Comparison of ENCODE assay signal across 9 cellular contexts in genomic region chr2:16508061-16508851, GRCh38.
DNase-seq lines count a peak whose midpoint lies in the region; ATAC-seq and TF ChIP-seq lines count a peak whose summit lies in the region.
"Had no signal": no experiment of that assay in that cellular context is flagged by ENCODE, and none has a peak within 500 bp of the region (broad histone marks: within the 10 kb centered on the region; RNA-seq: fewer than 3 reads in every experiment).

No MANE protein-coding gene starts in this region.

- H3K27me3 ChIP-seq in Caco-2 (replicated peaks; ENCODE audit: control insufficient read depth, insufficient read depth, low read length), result no peaks in the 10 kb centered on the region
- H3K27me3 ChIP-seq in ovary, result no peaks in the 10 kb centered on the region

- peaks cover 12% of the 10 kb centered on the region for H3K4me1 Mint-ChIP-seq in Caco-2 (ENCODE audit: low read depth, unreplicated experiment)
- H3K4me1 Mint-ChIP-seq in effector memory CD8-positive, alpha-beta T cell (ENCODE audit: low read depth in 2 of 2), result no peaks in the 10 kb centered on the region

- intact Hi-C loops in Caco-2 (cut with micrococcal nuclease; ENCODE audit: unreplicated experiment) (loop anchor here (1.0 to 10.0 kb wide), 7 partner anchors 226 to 871 kb away; partner anchors contain the start of gene MYCN), ovary (cut with DNase I) (loop anchor here in 2 of 4 donors (5.0 to 10.0 kb wide), 3 partner anchors 553 to 873 kb away; no protein-coding TSS in a partner anchor)

- CTCF ChIA-PET in Caco-2 (lab: Charles Lee), result interaction anchor here (0.9 to 2.6 kb wide), 4 partner anchors 21 to 569 kb away, joined by 3 to 12 read pairs (median 4); no protein-coding TSS in a partner anchor

- TF ChIP-seq CTCF in Caco-2 (IDR thresholded peaks at IDR 0.05; ENCODE audit: insufficient read depth in 1 of 2, low read depth in 1 of 2, low read length in 1 of 2, severe bottlenecking in 1 of 2, unreplicated experiment in 1 of 2), result peak; percentile 83 to 91
- peak in 2 of 3 donors; percentile 45 to 49 for TF ChIP-seq CTCF in ovary (IDR thresholded peaks at IDR 0.05)

- H3K9me3 ChIP-seq in Caco-2, result no peaks in the 10 kb centered on the region
- no peaks in the 10 kb centered on the region for H3K9me3 ChIP-seq in ovary

- H3K4me1 ChIP-seq in Caco-2 (peaks cover 36% of the 10 kb centered on the region), ovary (ENCODE audit: insufficient read depth) (no peaks in the 10 kb centered on the region)

- H3K27ac ChIP-seq in ovary, result no peak overlapping the region

- no peak for TF ChIP-seq EP300 in ovary (IDR thresholded peaks at IDR 0.05)

- BruUV-seq in Caco-2 (replicated peaks; lab: Mats Ljungman, UMichigan), result no TSS peak

- peak; percentile 66 to 82 for DNase-seq in Caco-2
- peak; percentile 33 for DNase-seq in glomerular visceral epithelial cell (ENCODE audit: extremely low spot score)
- DNase-seq in ovary, result peak; percentile 19 to 67 (median 42)
- DNase-seq in activated gamma-delta T cell treated with Interleukin-2 at 50 U/mL for 16 hours, result no peak
- no peak for DNase-seq in H4 (ENCODE audit: low spot score)
- DNase-seq in effector memory CD8-positive, alpha-beta T cell, result no peak
- DNase-seq: naive B cell had no signal

- H3K4me3 ChIP-seq in Caco-2 (ENCODE audit: low read depth, low read length) (peak overlapping the region; percentile 26), ovary (no peak overlapping the region)

- WGBS in ovary, 3 donors, result 4 to 10% (median 10%) methylated on average over 29 to 57 of the region's 57 CpGs

- no peaks in the 10 kb centered on the region for H3K9me3 Mint-ChIP-seq in Caco-2 (ENCODE audit: unreplicated experiment)
- no peaks in the 10 kb centered on the region for H3K9me3 Mint-ChIP-seq in effector memory CD8-positive, alpha-beta T cell

- ATAC-seq in HG03432 (IDR thresholded peaks at IDR 0.05; ENCODE audit: unreplicated experiment) (peak; percentile 54), SK-N-SH treated with all-trans-retinoic acid at 6 μM for 48 hours (peak; percentile 66)
- no peak for ATAC-seq in effector memory CD8-positive, alpha-beta T cell (replicated peaks)

- no peaks in the 10 kb centered on the region for H3K36me3 ChIP-seq in Caco-2 (ENCODE audit: control insufficient read depth, insufficient read depth, low read length)
- H3K36me3 ChIP-seq in ovary, result no peaks in the 10 kb centered on the region

- H3K27me3 Mint-ChIP-seq in Caco-2 (ENCODE audit: insufficient read depth, unreplicated experiment), result no peaks in the 10 kb centered on the region
- peaks cover 35 to 43% of the 10 kb centered on the region in 2 donors for H3K27me3 Mint-ChIP-seq in effector memory CD8-positive, alpha-beta T cell

- H3K4me3 Mint-ChIP-seq in Caco-2 (ENCODE audit: unreplicated experiment), result peak overlapping the region; percentile 61
- no peak overlapping the region for H3K4me3 Mint-ChIP-seq in effector memory CD8-positive, alpha-beta T cell

- H3K36me3 Mint-ChIP-seq in Caco-2 (ENCODE audit: insufficient read depth, unreplicated experiment), result no peaks in the 10 kb centered on the region
- no peaks in the 10 kb centered on the region for H3K36me3 Mint-ChIP-seq in effector memory CD8-positive, alpha-beta T cell (ENCODE audit: insufficient read depth)
- H3K36me3 Mint-ChIP-seq: naive B cell had no signal

- POLR2A ChIA-PET in Caco-2 (lab: Charles Lee), result no interaction called here

- TF ChIP-seq POLR2A in ovary (IDR thresholded peaks at IDR 0.05), result no peak

- peak overlapping the region; percentile 37 for H3K27ac Mint-ChIP-seq in Caco-2 (ENCODE audit: unreplicated experiment)
- H3K27ac Mint-ChIP-seq in effector memory CD8-positive, alpha-beta T cell, result no peak overlapping the region
- H3K27ac Mint-ChIP-seq: naive B cell had no signal

TF ChIP-seq in SK-N-SH treated with all-trans-retinoic acid at 6 μM for 48 hours, 23 proteins besides CTCF, POLR2A, EP300 and RAD21:
- TF ChIP-seq PPARA (CRISPR knock-in tag; IDR thresholded peaks at IDR 0.05; ENCODE audit: borderline replicate concordance) (no peak), SNAI2 (CRISPR knock-in tag; IDR thresholded peaks at IDR 0.05) (no peak), TCF4 (CRISPR knock-in tag; IDR thresholded peaks at IDR 0.05; ENCODE audit: borderline replicate concordance) (no peak), ISL1 (CRISPR knock-in tag; IDR thresholded peaks at IDR 0.05) (no peak), ZNF565 (CRISPR knock-in tag; conservative IDR thresholded peaks at IDR 0.05; ENCODE audit: low read depth) (no peak), POU6F1 (CRISPR knock-in tag; IDR thresholded peaks at IDR 0.05; ENCODE audit: borderline replicate concordance, low read depth) (no peak), ZC3H10 (CRISPR knock-in tag; IDR thresholded peaks at IDR 0.05) (no peak), ARNTL (CRISPR knock-in tag; IDR thresholded peaks at IDR 0.05; ENCODE audit: borderline replicate concordance, low read depth) (no peak), GLIS3 (CRISPR knock-in tag; IDR thresholded peaks at IDR 0.05) (no peak), TOX (CRISPR knock-in tag; IDR thresholded peaks at IDR 0.05; ENCODE audit: borderline replicate concordance) (no peak), ZFP30 (CRISPR knock-in tag; IDR thresholded peaks at IDR 0.05) (no peak), OSR1 (CRISPR knock-in tag; IDR thresholded peaks at IDR 0.05) (no peak), ZFP3 (CRISPR knock-in tag; IDR thresholded peaks at IDR 0.05) (no peak), CREB5 (CRISPR knock-in tag; IDR thresholded peaks at IDR 0.05; ENCODE audit: low read depth) (no peak)
TF ChIP-seq in SK-N-SH treated with all-trans-retinoic acid at 6 μM for 48 hours: peak in this region for 0.

Comparison
In these comparisons a context has a peak if more than half of its experiments do, and no peak if none do; other contexts are left out.
1. DNase-seq: peak in Caco-2 (2 of 2), glomerular visceral epithelial cell (single experiment) and ovary (5 of 5); none in activated gamma-delta T cell treated with Interleukin-2 at 50 U/mL for 16 hours (single experiment), H4 (single experiment) and effector memory CD8-positive, alpha-beta T cell (0 of 3).